In genomic region chr12:113170457-113170856, GRCh38 we compare ENCODE assay signal across 1 cellular context.
A peak's percentile ranks its signal among the peaks of the same experiment; 100 is the strongest.
TF ChIP-seq lines count a peak whose summit lies in the region.

No MANE protein-coding gene starts in this region.

TF ChIP-seq in K562, 482 proteins besides CTCF, POLR2A, EP300 and RAD21:
- TF ChIP-seq E2F4 (CRISPR knock-in tag; IDR thresholded peaks at IDR 0.05; ENCODE audit: low read depth) = no peak
- no peak for TF ChIP-seq XRCC5 (IDR thresholded peaks at IDR 0.05; ENCODE audit: low read depth, low read length)
- TF ChIP-seq FOXP1 (CRISPR knock-in tag; IDR thresholded peaks at IDR 0.05) = no peak
- no peak for TF ChIP-seq CREB1 (IDR thresholded peaks at IDR 0.05)
- no peak for TF ChIP-seq CREB1 (CRISPR knock-in tag; IDR thresholded peaks at IDR 0.05)
- peak; percentile 79 for TF ChIP-seq ZBTB40 (IDR thresholded peaks at IDR 0.05)
- no peak for TF ChIP-seq ZBTB40 (CRISPR knock-in tag; IDR thresholded peaks at IDR 0.05)
- no peak for TF ChIP-seq PHF21A (IDR thresholded peaks at IDR 0.05; ENCODE audit: borderline replicate concordance, low read depth)
